ENCODE assay signal across 18 cellular contexts in genomic region chr1:2824999-2825398, GRCh38. TPM values are rescaled to one million over a fixed set of nuclear protein-coding genes. Genes with fewer than 3 reads are reported as not detected.
DNase-seq lines count a peak whose midpoint lies in the region; ATAC-seq and TF ChIP-seq lines count a peak whose summit lies in the region.
"Had no signal": no experiment of that assay in that cellular context is flagged by ENCODE, and none has a peak within 500 bp of the region (broad histone marks: within the 10 kb centered on the region; RNA-seq: fewer than 3 reads in every experiment).

No MANE protein-coding gene starts in this region.

- no peak overlapping the region for H4K8ac ChIP-seq in neuronal stem cell (ENCODE audit: low read depth, low read length)

- no peak overlapping the region for H3K27ac ChIP-seq in RWPE2 (ENCODE audit: poor library complexity, severe bottlenecking)
- H3K27ac ChIP-seq in neuronal stem cell (replicated peaks; ENCODE audit: low read length): no peak overlapping the region
- H3K27ac ChIP-seq: BLaER1, C4-2B had no signal

- H3K9me3 Mint-ChIP-seq in chondrocyte (ENCODE audit: low read depth): peaks cover 23% of the 10 kb centered on the region
- H3K9me3 Mint-ChIP-seq in activated T-helper 1 cell treated with anti-CD3 and anti-CD28 coated beads, Interleukin-12 subunit alpha, Interleukin-12 subunit beta, Interleukin-2, Interleukin-4 antibody, amounts not matched to agents 30 ng/mL and 10 ng/mL and 1 ng/mL, durations not matched to agents 14 hours and 24 hours and 36 hours: no peaks in the 10 kb centered on the region

- no peaks in the 10 kb centered on the region for H3K36me3 ChIP-seq in RWPE2 (ENCODE audit: low read depth)
- no peaks in the 10 kb centered on the region for H3K36me3 ChIP-seq in neuronal stem cell (replicated peaks in 1 of 2; ENCODE audit: control insufficient read depth in 2 of 2, insufficient read depth in 2 of 2, low read length in 2 of 2)
- H3K36me3 ChIP-seq: BLaER1, HAP-1 had no signal

- no peak overlapping the region for H2BK15ac ChIP-seq in neuronal stem cell (ENCODE audit: low read length)

- H3K9me3 ChIP-seq in RWPE2 (ENCODE audit: severe bottlenecking) (peaks cover 5% of the 10 kb centered on the region), neuronal stem cell (replicated peaks in 1 of 2; ENCODE audit: control insufficient read depth in 2 of 2, insufficient read depth in 1 of 2, low read depth in 1 of 2, low read length in 2 of 2) (peaks cover 0 to 22% of the 10 kb centered on the region in 2 donors)
- H3K9me3 ChIP-seq: Caco-2, HAP-1 had no signal

- H2AFZ ChIP-seq in neuronal stem cell (ENCODE audit: low read length): no peak overlapping the region

- no peaks in the 10 kb centered on the region for H3K27me3 Mint-ChIP-seq in chondrocyte (ENCODE audit: low read depth)
- H3K27me3 Mint-ChIP-seq in activated T-helper 1 cell treated with anti-CD3 and anti-CD28 coated beads, Interleukin-12 subunit alpha, Interleukin-12 subunit beta, Interleukin-2, Interleukin-4 antibody, amounts not matched to agents 30 ng/mL and 10 ng/mL and 1 ng/mL, durations not matched to agents 14 hours and 24 hours and 36 hours (ENCODE audit: insufficient read depth): no peaks in the 10 kb centered on the region

- peak overlapping the region; percentile 15 for H3K18ac ChIP-seq in neuronal stem cell (ENCODE audit: low read length)

- no peaks in the 10 kb centered on the region for H3K79me1 ChIP-seq in neuronal stem cell (ENCODE audit: low read depth, low read length)

- no peak for TF ChIP-seq CTCF in RWPE2 (IDR thresholded peaks at IDR 0.05; ENCODE audit: poor library complexity, severe bottlenecking)
- TF ChIP-seq CTCF in chondrocyte (IDR thresholded peaks at IDR 0.05): no peak

- H3K4me1 ChIP-seq in RWPE2 (ENCODE audit: insufficient read depth, poor library complexity, severe bottlenecking) (no peaks in the 10 kb centered on the region), neuronal stem cell (ENCODE audit: control insufficient read depth in 2 of 2, insufficient read depth in 1 of 2, low read depth in 1 of 2, low read length in 2 of 2) (no peaks in the 10 kb centered on the region)
- H3K4me1 ChIP-seq: Caco-2, HAP-1 had no signal

- intact Hi-C loops in activated T-helper 1 cell treated with anti-CD3 and anti-CD28 coated beads, Interleukin-12 subunit alpha, Interleukin-12 subunit beta, Interleukin-2, Interleukin-4 antibody, amounts not matched to agents 30 ng/mL and 10 ng/mL and 1 ng/mL, durations not matched to agents 14 hours and 24 hours and 36 hours (cut with micrococcal nuclease): no loop called here

- H3K14ac ChIP-seq in neuronal stem cell (ENCODE audit: low read length): no peak overlapping the region

- no peak overlapping the region for H2BK12ac ChIP-seq in neuronal stem cell (ENCODE audit: low read length)

- H3K4me3 Mint-ChIP-seq in chondrocyte (ENCODE audit: unreplicated experiment): no peak overlapping the region
- H3K4me3 Mint-ChIP-seq in activated T-helper 1 cell treated with anti-CD3 and anti-CD28 coated beads, Interleukin-12 subunit alpha, Interleukin-12 subunit beta, Interleukin-2, Interleukin-4 antibody, amounts not matched to agents 30 ng/mL and 10 ng/mL and 1 ng/mL, durations not matched to agents 14 hours and 24 hours and 36 hours: no peak overlapping the region
- H3K4me3 Mint-ChIP-seq: B cell; CD4-positive, CD25-positive, alpha-beta regulatory T cell; CD8-positive, alpha-beta T cell; HFFc6 had no signal

- no peak overlapping the region for H3K4me2 ChIP-seq in neuronal stem cell (ENCODE audit: insufficient read depth, low read length, poor library complexity, severe bottlenecking)
- H3K4me2 ChIP-seq: BLaER1 had no signal

- no peaks in the 10 kb centered on the region for H3K4me1 Mint-ChIP-seq in chondrocyte (ENCODE audit: low read depth)
- H3K4me1 Mint-ChIP-seq in activated T-helper 1 cell treated with anti-CD3 and anti-CD28 coated beads, Interleukin-12 subunit alpha, Interleukin-12 subunit beta, Interleukin-2, Interleukin-4 antibody, amounts not matched to agents 30 ng/mL and 10 ng/mL and 1 ng/mL, durations not matched to agents 14 hours and 24 hours and 36 hours (ENCODE audit: low read depth): no peaks in the 10 kb centered on the region
- H3K4me1 Mint-ChIP-seq: B cell had no signal

- H2BK120ac ChIP-seq in neuronal stem cell (ENCODE audit: low read depth, low read length): no peak overlapping the region

- no peak overlapping the region for H3K9ac ChIP-seq in neuronal stem cell (ENCODE audit: low read depth, low read length, poor library complexity)
- H3K9ac ChIP-seq: BLaER1 had no signal

- no peak overlapping the region for H4K91ac ChIP-seq in neuronal stem cell (ENCODE audit: low read depth, low read length, poor library complexity)

- H3K23ac ChIP-seq in neuronal stem cell (ENCODE audit: low read depth, low read length, poor library complexity): no peak overlapping the region

- no peak for ATAC-seq in RWPE2 (ENCODE audit: low read depth)
- ATAC-seq: CD8-positive, alpha-beta T cell had no signal

- no peaks in the 10 kb centered on the region for H3K36me3 Mint-ChIP-seq in chondrocyte (ENCODE audit: low read depth)
- H3K36me3 Mint-ChIP-seq in activated T-helper 1 cell treated with anti-CD3 and anti-CD28 coated beads, Interleukin-12 subunit alpha, Interleukin-12 subunit beta, Interleukin-2, Interleukin-4 antibody, amounts not matched to agents 30 ng/mL and 10 ng/mL and 1 ng/mL, durations not matched to agents 14 hours and 24 hours and 36 hours (ENCODE audit: low read depth): no peaks in the 10 kb centered on the region
- H3K36me3 Mint-ChIP-seq: CD4-positive, CD25-positive, alpha-beta regulatory T cell; CD8-positive, alpha-beta T cell had no signal

- H3K27ac Mint-ChIP-seq in chondrocyte (ENCODE audit: unreplicated experiment): no peak overlapping the region
- no peak overlapping the region for H3K27ac Mint-ChIP-seq in activated T-helper 1 cell treated with anti-CD3 and anti-CD28 coated beads, Interleukin-12 subunit alpha, Interleukin-12 subunit beta, Interleukin-2, Interleukin-4 antibody, amounts not matched to agents 30 ng/mL and 10 ng/mL and 1 ng/mL, durations not matched to agents 14 hours and 24 hours and 36 hours
- H3K27ac Mint-ChIP-seq: B cell; CD8-positive, alpha-beta T cell; HFFc6 had no signal

- H2AK5ac ChIP-seq in neuronal stem cell (ENCODE audit: low read depth, low read length): no peak overlapping the region

- no peaks in the 10 kb centered on the region for H3K27me3 ChIP-seq in RWPE2 (ENCODE audit: insufficient read depth, poor library complexity, severe bottlenecking)
- H3K27me3 ChIP-seq in neuronal stem cell (ENCODE audit: control insufficient read depth in 3 of 3, insufficient read depth in 3 of 3, low read depth in 1 of 3, low read length in 3 of 3): peaks cover 0 to 41% (median 0%) of the 10 kb centered on the region in 3 experiments

- no peak overlapping the region for H2BK5ac ChIP-seq in neuronal stem cell (ENCODE audit: low read length)

- H3K4ac ChIP-seq in neuronal stem cell (ENCODE audit: low read length): no peak overlapping the region

- DNase-seq in RWPE2 (ENCODE audit: low spot score) (peak; percentile 33), chondrocyte (ENCODE audit: low spot score) (peak; percentile 51), neuronal stem cell (ENCODE audit: low spot score) (no peak), NCI-H524 (lab: John Stamatoyannopoulos, UW) (no peak), NCI-H82 (lab: John Stamatoyannopoulos, UW) (no peak)
- no peak for DNase-seq in activated T-helper 1 cell treated with anti-CD3 and anti-CD28 coated beads, Interleukin-12 subunit alpha, Interleukin-12 subunit beta, Interleukin-2, Interleukin-4 antibody, amounts not matched to agents 30 ng/mL and 10 ng/mL and 1 ng/mL, durations not matched to agents 14 hours and 24 hours and 36 hours (ENCODE audit: low spot score)
- DNase-seq: Caco-2; CD4-positive, CD25-positive, alpha-beta regulatory T cell; CD8-positive, alpha-beta T cell; DMS153; DND-41; GOT3; HFFc6 had no signal

- H3K4me3 ChIP-seq in RWPE2 (ENCODE audit: severe bottlenecking): no peak overlapping the region
- H3K4me3 ChIP-seq in neuronal stem cell (ENCODE audit: low read length in 2 of 2): no peak overlapping the region
- H3K4me3 ChIP-seq: BLaER1, HAP-1 had no signal

RNA-seq across cellular contexts. Expression of gene TTC34, which starts 23.5 kb away (rescaled TPM):
- total RNA-seq in chondrocyte: 0.60 to 1.8 TPM (median 0.67 TPM) in 3 replicates
- polyA plus RNA-seq in neuronal stem cell (2013, experiment 1 of 2): 0.39 TPM
- polyA plus RNA-seq in neuronal stem cell (2013, experiment 2 of 2): 0.35 TPM
- 1.7 and 1.8 TPM in 2 replicates for total RNA-seq in activated T-helper 1 cell treated with anti-CD3 and anti-CD28 coated beads, Interleukin-12 subunit alpha, Interleukin-12 subunit beta, Interleukin-2, Interleukin-4 antibody, amounts not matched to agents 30 ng/mL and 10 ng/mL and 1 ng/mL, durations not matched to agents 14 hours and 24 hours and 36 hours
- total RNA-seq: A172 had no signal

Comparison
In these comparisons a context has a peak if more than half of its experiments do, and no peak if none do; other contexts are left out.
1. DNase-seq: peak in RWPE2 (single experiment) and chondrocyte (single experiment); none in neuronal stem cell (single experiment), NCI-H524 (0 of 2), NCI-H82 (single experiment) and activated T-helper 1 cell treated with anti-CD3 and anti-CD28 coated beads, Interleukin-12 subunit alpha, Interleukin-12 subunit beta, Interleukin-2, Interleukin-4 antibody, amounts not matched to agents 30 ng/mL and 10 ng/mL and 1 ng/mL, durations not matched to agents 14 hours and 24 hours and 36 hours (single experiment).